14 cellular contexts compared by ENCODE assay signal in the genomic region with DNA sequence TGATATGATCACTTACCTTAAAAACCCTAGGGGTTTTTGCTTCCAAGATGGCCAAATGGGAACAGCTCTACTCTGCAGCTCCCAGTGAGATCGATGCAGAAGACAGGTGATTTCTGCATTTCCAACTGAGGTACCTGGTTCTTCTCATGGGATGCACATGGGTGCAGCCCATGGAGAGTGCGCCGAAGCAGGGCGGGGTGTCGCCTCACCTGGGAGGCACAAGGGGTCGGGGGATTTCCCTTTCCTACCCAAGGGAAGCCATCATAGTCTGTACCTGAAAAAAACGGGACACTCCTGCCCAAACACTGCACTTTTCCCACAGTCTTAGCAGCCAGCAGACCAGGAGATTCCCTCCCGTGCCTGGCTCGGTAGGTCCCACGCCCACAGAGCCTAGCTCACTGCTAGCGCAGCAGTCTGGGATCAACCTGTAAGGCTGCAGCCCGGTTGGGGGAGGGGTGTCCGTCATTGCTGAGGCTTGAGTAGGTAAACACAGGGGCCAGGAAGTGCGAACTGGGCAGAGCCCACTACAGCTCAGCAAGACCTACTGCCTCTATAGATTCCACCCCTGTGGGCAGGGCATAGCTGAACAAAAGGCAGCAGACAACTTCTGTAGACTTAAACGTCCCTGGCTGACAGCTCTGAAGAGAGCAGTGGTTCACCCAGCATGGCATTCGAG.
"Had no signal": no experiment of that assay in that cellular context is flagged by ENCODE, and none has a peak within 500 bp of the region (broad histone marks: within the 10 kb centered on the region; RNA-seq: fewer than 3 reads in every experiment).

No MANE protein-coding gene starts in this region.

- ATAC-seq: activated CD8-positive, alpha-beta T cell treated with anti-CD3 and anti-CD28 coated beads, Interleukin-2, amount 10 ng/mL, durations not matched to agents 7 days and 5 days; gastroesophageal sphincter; heart right ventricle; natural killer cell treated with Interleukin-12 subunit alpha and Interleukin-12 subunit beta and Interleukin-15 and Interleukin-18, amount 100 ng/mL, for 72 hours had no signal

- H3K9me3 ChIP-seq: adrenal gland had no signal

- H3K4me1 ChIP-seq: adrenal gland, gastroesophageal sphincter, heart right ventricle, right atrium auricular region had no signal

- H3K27me3 ChIP-seq: adrenal gland, gastroesophageal sphincter, heart right ventricle, right atrium auricular region had no signal

- H3K36me3 ChIP-seq: adrenal gland, gastroesophageal sphincter, heart right ventricle, right atrium auricular region had no signal

- DNase-seq: activated CD4-positive, alpha-beta T cell treated with anti-CD3 and anti-CD28 coated beads for 48 hours; activated CD8-positive, alpha-beta memory T cell treated with anti-CD3 and anti-CD28 coated beads, Interleukin-2, amount 50 U/mL, for 4 hours; activated CD8-positive, alpha-beta T cell treated with anti-CD3 and anti-CD28 coated beads, Interleukin-2, amount 10 ng/mL, durations not matched to agents 7 days and 5 days; activated effector memory CD4-positive, alpha-beta T cell treated with anti-CD3 and anti-CD28 coated beads, Interleukin-2, amount 50 U/mL, for 16 hours; activated T-cell treated with anti-CD3 and anti-CD28 coated beads, Interleukin-2, amount 50 U/mL, for 48 hours; adrenal gland; erythroblast; heart right ventricle; immature natural killer cell; occipital lobe had no signal

- H3K27ac ChIP-seq: adrenal gland, gastroesophageal sphincter, heart right ventricle, right atrium auricular region, skin epidermis had no signal

- H3K4me3 ChIP-seq: adrenal gland, gastroesophageal sphincter, heart right ventricle, right atrium auricular region, skin epidermis had no signal
